24 cellular contexts compared by ENCODE assay signal in the genomic region with DNA sequence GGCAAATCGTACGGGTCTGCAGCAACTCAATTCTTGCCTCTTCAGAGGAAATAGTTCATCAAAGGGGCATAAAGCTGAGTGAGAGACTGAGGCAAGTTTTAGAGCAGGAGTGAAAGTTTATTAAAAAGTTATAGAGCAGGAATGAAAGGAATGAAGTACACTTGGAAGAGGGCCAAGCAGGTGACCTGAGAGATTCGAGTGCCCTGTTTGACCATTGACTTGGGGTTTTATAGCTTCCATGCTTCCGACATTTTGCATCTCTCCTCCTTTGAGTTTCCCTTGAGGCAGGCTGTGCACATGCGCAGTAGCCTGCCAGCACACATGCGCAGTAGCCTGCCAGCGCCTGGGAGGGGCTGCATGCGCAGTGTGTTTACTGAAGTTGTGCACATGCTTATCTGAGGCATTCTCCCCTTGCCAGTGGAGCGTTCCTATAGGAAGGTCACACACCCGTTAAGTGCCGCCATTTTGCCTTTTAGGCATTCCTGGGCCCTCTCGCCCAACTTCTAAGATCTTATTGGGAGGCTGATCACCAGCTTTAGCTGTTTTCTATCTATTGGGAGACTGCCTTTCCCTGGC.
DNase-seq lines count a peak whose midpoint lies in the region; ATAC-seq and TF ChIP-seq lines count a peak whose summit lies in the region.
"Had no signal": no experiment of that assay in that cellular context is flagged by ENCODE, and none has a peak within 500 bp of the region (broad histone marks: within the 10 kb centered on the region; RNA-seq: fewer than 3 reads in every experiment).

No MANE protein-coding gene starts in this region.

- no peak overlapping the region for H3K18ac ChIP-seq in neuronal stem cell (ENCODE audit: low read length)

- no peak overlapping the region for H3K4ac ChIP-seq in neuronal stem cell (ENCODE audit: low read length)

- no peak overlapping the region for H2BK120ac ChIP-seq in neuronal stem cell (ENCODE audit: low read depth, low read length)

- DNase-seq in WERI-Rb-1 = no peak
- no peak for DNase-seq in neuronal stem cell (ENCODE audit: low spot score)
- peak; percentile 68 for DNase-seq in testis
- DNase-seq in erythroblast (lab: John Stamatoyannopoulos, UW) = no peak
- no peak for DNase-seq in activated CD4-positive, alpha-beta T cell treated with anti-CD3 and anti-CD28 coated beads for 36 hours
- DNase-seq in NK-92 (lab: John Stamatoyannopoulos, UW; ENCODE audit: unreplicated experiment) = no peak
- DNase-seq in colonic mucosa = no peak
- DNase-seq: 8988T; ACHN; AML-193; BE2C; CD4-positive, alpha-beta T cell; CD8-positive, alpha-beta memory T cell; DMS 273 treated with DMSO at 0.1 percent for 48 hours; DMS79; EL; GDM1; GOT3; HFFc6 had no signal

- H3K4me1 ChIP-seq in neuronal stem cell (ENCODE audit: control insufficient read depth in 2 of 2, insufficient read depth in 1 of 2, low read depth in 1 of 2, low read length in 2 of 2) = peaks cover 0 to 2% of the 10 kb centered on the region in 2 donors
- no peaks in the 10 kb centered on the region for H3K4me1 ChIP-seq in testis
- H3K4me1 ChIP-seq in colonic mucosa = no peaks in the 10 kb centered on the region
- H3K4me1 ChIP-seq: BE2C; BLaER1 treated with 17β-estradiol and CSF1 and Interleukin-3, amounts not matched to agents 10 nM and 100 nM; HAP-1 had no signal

- H3K4me3 ChIP-seq in WERI-Rb-1 (ENCODE audit: low read depth, low read length) (no peak overlapping the region), neuronal stem cell (ENCODE audit: low read length in 2 of 2) (no peak overlapping the region), testis (peak overlapping the region; percentile 9 to 25), colonic mucosa (no peak overlapping the region)
- H3K4me3 ChIP-seq: A549; BLaER1 treated with 17β-estradiol and CSF1 and Interleukin-3, amounts not matched to agents 10 nM and 100 nM; GM12878; HAP-1 had no signal

- H3K27me3 ChIP-seq in WERI-Rb-1 (ENCODE audit: insufficient read depth, low read depth, severe bottlenecking) = no peaks in the 10 kb centered on the region
- peaks cover 0 to 27% (median 0%) of the 10 kb centered on the region in 3 experiments for H3K27me3 ChIP-seq in neuronal stem cell (ENCODE audit: control insufficient read depth in 3 of 3, insufficient read depth in 3 of 3, low read depth in 1 of 3, low read length in 3 of 3)
- H3K27me3 ChIP-seq in testis = no peaks in the 10 kb centered on the region
- no peaks in the 10 kb centered on the region for H3K27me3 ChIP-seq in colonic mucosa
- H3K27me3 ChIP-seq: BE2C; BLaER1 treated with 17β-estradiol and CSF1 and Interleukin-3, amounts not matched to agents 10 nM and 100 nM had no signal

- no peak overlapping the region for H3K4me2 ChIP-seq in neuronal stem cell (ENCODE audit: insufficient read depth, low read length, poor library complexity, severe bottlenecking)
- H3K4me2 ChIP-seq: A549; BLaER1 treated with 17β-estradiol and CSF1 and Interleukin-3, amounts not matched to agents 10 nM and 100 nM had no signal

- TF ChIP-seq POLR2A in testis (IDR thresholded peaks at IDR 0.05) (no peak), erythroblast (IDR thresholded peaks at IDR 0.05; ENCODE audit: low read length) (no peak)

- H4K91ac ChIP-seq in neuronal stem cell (ENCODE audit: low read depth, low read length, poor library complexity) = no peak overlapping the region

- H2AFZ ChIP-seq in neuronal stem cell (ENCODE audit: low read length) = no peak overlapping the region

- CTCF ChIA-PET in activated CD4-positive, alpha-beta T cell treated with anti-CD3 and anti-CD28 coated beads for 36 hours (lab: Charles Lee) = interaction anchor here (1.0 kb wide), 1 partner anchor 14 kb away, joined by 4 read pairs; no protein-coding TSS in a partner anchor

- no peak overlapping the region for H3K27ac Mint-ChIP-seq in activated CD4-positive, alpha-beta T cell treated with anti-CD3 and anti-CD28 coated beads for 36 hours
- H3K27ac Mint-ChIP-seq: CD14-positive monocyte; CD4-positive, alpha-beta T cell; HFFc6 had no signal

- H3K36me3 Mint-ChIP-seq in activated CD4-positive, alpha-beta T cell treated with anti-CD3 and anti-CD28 coated beads for 36 hours (ENCODE audit: low read depth) = no peaks in the 10 kb centered on the region
- H3K36me3 Mint-ChIP-seq: CD14-positive monocyte had no signal

- H3K27me3 Mint-ChIP-seq in activated CD4-positive, alpha-beta T cell treated with anti-CD3 and anti-CD28 coated beads for 36 hours = peaks cover 13% of the 10 kb centered on the region

- no peaks in the 10 kb centered on the region for H3K9me3 Mint-ChIP-seq in activated CD4-positive, alpha-beta T cell treated with anti-CD3 and anti-CD28 coated beads for 36 hours (ENCODE audit: low read depth)
- H3K9me3 Mint-ChIP-seq: CD4-positive, alpha-beta T cell; CD8-positive, alpha-beta memory T cell; HFFc6 had no signal

- H2BK12ac ChIP-seq in neuronal stem cell (ENCODE audit: low read length) = no peak overlapping the region

- peak overlapping the region; percentile 82 for H3K23ac ChIP-seq in neuronal stem cell (ENCODE audit: low read depth, low read length, poor library complexity)

- intact Hi-C loops in testis (cut with DNase I; ENCODE audit: low total_unique reads) = loop anchor here (5.0 kb wide), 1 partner anchor 259 kb away; no protein-coding TSS in a partner anchor
- intact Hi-C loops in activated CD4-positive, alpha-beta T cell treated with anti-CD3 and anti-CD28 coated beads for 36 hours (cut with DNase I, micrococcal nuclease) = no loop called here
- intact Hi-C loops in colonic mucosa (cut with DNase I) = no loop called here

- H3K14ac ChIP-seq in neuronal stem cell (ENCODE audit: low read length) = no peak overlapping the region

- TF ChIP-seq CTCF in WERI-Rb-1 (IDR thresholded peaks at IDR 0.05; ENCODE audit: low read depth, low read length) (no peak), testis (IDR thresholded peaks at IDR 0.05) (no peak), colonic mucosa (IDR thresholded peaks at IDR 0.05) (no peak)

- no peaks in the 10 kb centered on the region for H3K79me1 ChIP-seq in neuronal stem cell (ENCODE audit: low read depth, low read length)

- H3K4me1 Mint-ChIP-seq in activated CD4-positive, alpha-beta T cell treated with anti-CD3 and anti-CD28 coated beads for 36 hours = no peaks in the 10 kb centered on the region
- H3K4me1 Mint-ChIP-seq: CD14-positive monocyte; CD8-positive, alpha-beta memory T cell had no signal

- no CpG with 5 or more reads among the region's 12 CpGs for WGBS in neuronal stem cell (ENCODE audit: extremely low coverage in 2 of 2, insufficient read length in 2 of 2, insufficient replicate concordance in 1 of 2), 2 donors
- 67 to 73% methylated on average over 10 to 12 of the region's 12 CpGs for whole genome bisulfite sequencing in testis, 2 donors

- no peak overlapping the region for H2BK5ac ChIP-seq in neuronal stem cell (ENCODE audit: low read length)

- H3K9me3 ChIP-seq in WERI-Rb-1 (ENCODE audit: severe bottlenecking) (peaks cover 11% of the 10 kb centered on the region), neuronal stem cell (replicated peaks in 1 of 2; ENCODE audit: control insufficient read depth in 2 of 2, insufficient read depth in 1 of 2, low read depth in 1 of 2, low read length in 2 of 2) (peaks cover 0 to 3% of the 10 kb centered on the region in 2 donors), testis (no peaks in the 10 kb centered on the region), colonic mucosa (no peaks in the 10 kb centered on the region)
- H3K9me3 ChIP-seq: A549, BE2C, HAP-1 had no signal

- H3K27ac ChIP-seq in WERI-Rb-1 (peak overlapping the region; percentile 96), neuronal stem cell (replicated peaks; ENCODE audit: low read length) (no peak overlapping the region), testis (no peak overlapping the region), colonic mucosa (no peak overlapping the region)
- H3K27ac ChIP-seq: A549; BLaER1 treated with 17β-estradiol and CSF1 and Interleukin-3, amounts not matched to agents 10 nM and 100 nM had no signal

- H3K4me3 Mint-ChIP-seq in activated CD4-positive, alpha-beta T cell treated with anti-CD3 and anti-CD28 coated beads for 36 hours = no peak overlapping the region
- H3K4me3 Mint-ChIP-seq: CD14-positive monocyte; CD4-positive, alpha-beta T cell; CD8-positive, alpha-beta memory T cell; HFFc6 had no signal

- no peak for ATAC-seq in activated CD4-positive, alpha-beta T cell treated with anti-CD3 and anti-CD28 coated beads for 36 hours
- ATAC-seq: A549, GM12878 had no signal

- no peak overlapping the region for H2BK15ac ChIP-seq in neuronal stem cell (ENCODE audit: low read length)

- no peaks in the 10 kb centered on the region; the same call in 1 of the 2 replicates for H3K36me3 ChIP-seq in WERI-Rb-1
- no peaks in the 10 kb centered on the region for H3K36me3 ChIP-seq in neuronal stem cell (replicated peaks in 1 of 2; ENCODE audit: control insufficient read depth in 2 of 2, insufficient read depth in 2 of 2, low read length in 2 of 2)
- no peaks in the 10 kb centered on the region for H3K36me3 ChIP-seq in testis (ENCODE audit: low read depth, missing control alignments)
- H3K36me3 ChIP-seq in colonic mucosa = no peaks in the 10 kb centered on the region
- H3K36me3 ChIP-seq: BE2C; BLaER1 treated with 17β-estradiol and CSF1 and Interleukin-3, amounts not matched to agents 10 nM and 100 nM; HAP-1 had no signal

- POLR2A ChIA-PET in activated CD4-positive, alpha-beta T cell treated with anti-CD3 and anti-CD28 coated beads for 36 hours (lab: Charles Lee) = no interaction called here

- H3K9ac ChIP-seq in neuronal stem cell (ENCODE audit: low read depth, low read length, poor library complexity) (no peak overlapping the region), colonic mucosa (ENCODE audit: low read depth in 2 of 2, low read length in 2 of 2) (no peak overlapping the region)
- H3K9ac ChIP-seq: BLaER1 treated with 17β-estradiol and CSF1 and Interleukin-3, amounts not matched to agents 10 nM and 100 nM had no signal

- H2AK5ac ChIP-seq in neuronal stem cell (ENCODE audit: low read depth, low read length) = no peak overlapping the region

- no peak overlapping the region for H4K8ac ChIP-seq in neuronal stem cell (ENCODE audit: low read depth, low read length)

Comparison
In these comparisons a context has a peak if more than half of its experiments do, and no peak if none do; other contexts are left out.
1. H3K4me3 ChIP-seq: peak in testis (2 of 2); none in WERI-Rb-1 (single experiment), neuronal stem cell (0 of 2) and colonic mucosa (single experiment).